ENCODE assay signal across 8 cellular contexts in the genomic region with DNA sequence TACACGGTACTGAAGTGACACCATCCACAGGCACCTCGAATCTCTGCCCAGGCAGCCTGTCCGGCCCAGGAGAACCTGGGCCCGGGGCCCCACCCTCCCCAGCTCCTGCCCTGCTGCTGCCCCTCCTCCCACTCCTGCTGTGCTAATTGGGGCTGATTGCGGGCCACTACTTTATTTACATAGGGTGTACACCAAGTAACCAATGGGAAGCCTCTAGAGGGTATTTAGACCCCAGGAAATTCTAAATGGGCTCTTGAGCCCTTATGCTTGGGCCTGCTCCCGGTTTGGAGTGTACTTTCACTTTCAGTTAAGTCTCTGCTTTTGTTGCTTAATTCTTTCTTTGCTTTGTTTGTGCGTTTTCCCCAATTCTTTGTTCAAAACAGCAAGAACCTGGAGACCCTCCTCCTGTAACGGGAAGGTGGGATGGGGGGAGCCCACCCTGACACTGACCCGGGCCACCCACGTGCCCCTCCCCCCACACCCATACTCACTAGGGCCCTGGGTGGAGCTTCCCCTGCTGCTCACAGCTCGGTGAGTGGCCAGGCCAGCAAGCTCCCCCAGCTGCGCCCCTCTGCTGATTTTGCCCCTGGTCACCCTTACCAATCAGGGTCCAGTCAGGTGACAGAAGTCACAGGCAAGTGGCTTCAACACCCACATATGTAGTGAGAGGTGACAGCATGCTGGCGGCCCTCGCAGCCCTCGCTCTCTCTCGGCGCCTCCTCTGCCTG. TPM values are rescaled to one million over a fixed set of nuclear protein-coding genes. Genes with fewer than 3 reads are reported as not detected.
A peak's percentile ranks its signal among the peaks of the same experiment; 100 is the strongest.
DNase-seq lines count a peak whose midpoint lies in the region; ATAC-seq and TF ChIP-seq lines count a peak whose summit lies in the region.

No MANE protein-coding gene starts in this region.

- H4K20me1 ChIP-seq in DND-41 (ENCODE audit: insufficient read depth, low read length), result no peaks in the 10 kb centered on the region

- TF ChIP-seq POLR2A in breast epithelium (IDR thresholded peaks at IDR 0.05), result no peak

- H3K9ac ChIP-seq in DND-41 (ENCODE audit: low read depth, low read length), result peak overlapping the region; percentile 38
- H3K9ac ChIP-seq in muscle layer of colon (ENCODE audit: low read length), result no peak overlapping the region

- TF ChIP-seq CTCF in DND-41 (IDR thresholded peaks at IDR 0.05; ENCODE audit: borderline replicate concordance, extremely low read depth, low read length, poor library complexity, severe bottlenecking) (no peak), breast epithelium (IDR thresholded peaks at IDR 0.05) (no peak), GM13976 (IDR thresholded peaks at IDR 0.05; ENCODE audit: borderline replicate concordance, control extremely low read depth, extremely low read depth, insufficient read depth, missing control alignments) (no peak)

- DNase-seq in DND-41 (peak; percentile 52), NCI-H1417 (lab: John Stamatoyannopoulos, UW) (peak; percentile 31 to 88 (median 79)), breast epithelium (ENCODE audit: low spot score in 2 of 2) (no peak), KBM-7 (no peak), GM13976 (ENCODE audit: low spot score) (no peak)
- no peak for DNase-seq in stimulated activated CD4-positive, alpha-beta T cell treated with anti-CD3 and anti-CD28 coated beads, Interleukin-1b, Interleukin-23, amount 100 ng/mL, for 48 hours

- H3K4me3 ChIP-seq in DND-41 (ENCODE audit: low read depth in 1 of 2, low read length in 2 of 2) (peak overlapping the region in 1 of 2 experiments; percentile 25; a peak in 2 of 4 replicates), breast epithelium (peak overlapping the region; percentile 15 to 72 (median 42)), muscle layer of colon (ENCODE audit: low read depth in 1 of 2, low read length in 2 of 2) (peak overlapping the region; percentile 42 to 64)

- ATAC-seq in DND-41 (ENCODE audit: insufficient read depth, low read depth), result peak; percentile 70
- ATAC-seq in GM21390 (IDR thresholded peaks at IDR 0.05; ENCODE audit: unreplicated experiment), result no peak

- no peaks in the 10 kb centered on the region for H3K36me3 ChIP-seq in DND-41 (ENCODE audit: insufficient read depth, low read length)
- no peaks in the 10 kb centered on the region for H3K36me3 ChIP-seq in breast epithelium
- H3K36me3 ChIP-seq in muscle layer of colon (ENCODE audit: insufficient read depth, low read length), result no peaks in the 10 kb centered on the region

- H2AFZ ChIP-seq in DND-41 (ENCODE audit: low read depth, low read length), result peak overlapping the region; percentile 40

- H3K27ac ChIP-seq in DND-41 (ENCODE audit: low read length) (peak overlapping the region; percentile 63), breast epithelium (peak overlapping the region; percentile 66 to 86), muscle layer of colon (ENCODE audit: low read depth, low read length) (no peak overlapping the region)

- H3K4me2 ChIP-seq in DND-41 (ENCODE audit: insufficient read depth, low read length), result peak overlapping the region; percentile 44

- in situ Hi-C loops in KBM-7 (cut with MboI; ENCODE audit: low pct_unique_long_range_greater_than_20kb, low sequenced_read_pairs), result no loop called here
- in situ Hi-C loops in GM13976 (cut with MboI; ENCODE audit: low sequenced_read_pairs, unreplicated experiment), result no loop called here

- no peaks in the 10 kb centered on the region for H3K27me3 ChIP-seq in DND-41 (ENCODE audit: insufficient read depth, low read length, poor library complexity)
- no peaks in the 10 kb centered on the region for H3K27me3 ChIP-seq in breast epithelium
- H3K27me3 ChIP-seq in muscle layer of colon (ENCODE audit: control insufficient read depth in 1 of 2, insufficient read depth in 2 of 2, low read length in 2 of 2), result no peaks in the 10 kb centered on the region

- H3K4me1 ChIP-seq in DND-41 (ENCODE audit: insufficient read depth, low read length), result peaks cover 24% of the 10 kb centered on the region
- no peaks in the 10 kb centered on the region for H3K4me1 ChIP-seq in breast epithelium
- H3K4me1 ChIP-seq in muscle layer of colon (ENCODE audit: insufficient read depth, low read length), result no peaks in the 10 kb centered on the region

- intact Hi-C loops in breast epithelium (cut with DNase I; ENCODE audit: low total_unique reads), result no loop called here

- H3K9me3 ChIP-seq in DND-41 (ENCODE audit: insufficient read depth, low read length, severe bottlenecking), result no peaks in the 10 kb centered on the region
- H3K9me3 ChIP-seq in breast epithelium, result no peaks in the 10 kb centered on the region
- no peaks in the 10 kb centered on the region for H3K9me3 ChIP-seq in muscle layer of colon (ENCODE audit: low read length)

- H3K79me2 ChIP-seq in DND-41 (ENCODE audit: insufficient read depth, low read length), result peaks cover 9% of the 10 kb centered on the region

RNA-seq across cellular contexts. Expression of a gene that starts 9.4 kb away (rescaled TPM):
- 1 to 10 TPM in 1 of 3 donors, under 1 TPM in 2; 0.80 to 5.6 (median 0.98) TPM for total RNA-seq in breast epithelium

RNA-seq across cellular contexts. Expression of a gene that starts 10.0 kb away (rescaled TPM):
- 10 to 100 TPM; 24.2 to 54.2 (median 33.1) TPM for total RNA-seq in breast epithelium

Comparison
In these comparisons a context has a peak if more than half of its experiments do, and no peak if none do; other contexts are left out.
1. DNase-seq: peak in DND-41 (single experiment) and NCI-H1417 (3 of 3); none in breast epithelium (0 of 2), KBM-7 (single experiment), GM13976 (single experiment) and stimulated activated CD4-positive, alpha-beta T cell treated with anti-CD3 and anti-CD28 coated beads, Interleukin-1b, Interleukin-23, amount 100 ng/mL, for 48 hours (single experiment).